11 cellular contexts compared by ENCODE assay signal in genomic region chr14:76056128-76056527, GRCh38.
DNase-seq lines count a peak whose midpoint lies in the region; ATAC-seq and TF ChIP-seq lines count a peak whose summit lies in the region.
"Had no signal": no experiment of that assay in that cellular context is flagged by ENCODE, and none has a peak within 500 bp of the region (broad histone marks: within the 10 kb centered on the region; RNA-seq: fewer than 3 reads in every experiment).

No MANE protein-coding gene starts in this region.

- H3K4me1 Mint-ChIP-seq in activated T-helper 1 cell treated with anti-CD3 and anti-CD28 coated beads, Interleukin-12 subunit alpha, Interleukin-12 subunit beta, Interleukin-2, Interleukin-4 antibody, amounts not matched to agents 30 ng/mL and 10 ng/mL and 1 ng/mL, durations not matched to agents 14 hours and 24 hours and 36 hours (ENCODE audit: low read depth) = no peaks in the 10 kb centered on the region

- H4K20me1 ChIP-seq in HCT116 (ENCODE audit: insufficient read depth) = no peaks in the 10 kb centered on the region
- no peaks in the 10 kb centered on the region for H4K20me1 ChIP-seq in SK-N-SH (ENCODE audit: insufficient read depth)

- no peak overlapping the region for H2AFZ ChIP-seq in HCT116 (ENCODE audit: low read depth, low read length, poor library complexity, severe bottlenecking)
- no peak overlapping the region for H2AFZ ChIP-seq in SK-N-SH (ENCODE audit: low read depth)

- no peaks in the 10 kb centered on the region for H3K36me3 Mint-ChIP-seq in activated T-helper 1 cell treated with anti-CD3 and anti-CD28 coated beads, Interleukin-12 subunit alpha, Interleukin-12 subunit beta, Interleukin-2, Interleukin-4 antibody, amounts not matched to agents 30 ng/mL and 10 ng/mL and 1 ng/mL, durations not matched to agents 14 hours and 24 hours and 36 hours (ENCODE audit: low read depth)

- ATAC-seq in HCT116 (peak; percentile 83), GM18861 (IDR thresholded peaks at IDR 0.05; ENCODE audit: unreplicated experiment) (no peak)

- no peak overlapping the region for H3K4me2 ChIP-seq in HCT116 (ENCODE audit: low read length)
- no peak overlapping the region for H3K4me2 ChIP-seq in SK-N-SH

- no peak overlapping the region for H3K27ac ChIP-seq in HCT116 (ENCODE audit: low read depth, low read length)
- H3K27ac ChIP-seq in SK-N-SH (ENCODE audit: low read depth in 2 of 2, low read length in 1 of 2) = no peak overlapping the region
- no peak overlapping the region for H3K27ac ChIP-seq in esophagus squamous epithelium
- no peak overlapping the region for H3K27ac ChIP-seq in tibial artery

- H3K36me3 ChIP-seq in BE2C = no peaks in the 10 kb centered on the region
- H3K36me3 ChIP-seq in HCT116 (ENCODE audit: control insufficient read depth in 1 of 2, insufficient read depth in 2 of 2, low read length in 2 of 2) = peaks cover 0 to 3% of the 10 kb centered on the region in 2 experiments; a peak in 1 of 4 replicates
- H3K36me3 ChIP-seq in SK-N-SH (replicated peaks in 1 of 2; ENCODE audit: control insufficient read depth in 1 of 2, insufficient read depth in 2 of 2, low read length in 1 of 2) = peaks cover 5 to 14% of the 10 kb centered on the region in 2 experiments
- H3K36me3 ChIP-seq in esophagus squamous epithelium = peaks cover 0 to 26% (median 0%) of the 10 kb centered on the region in 3 donors
- peaks cover 17 to 41% (median 24%) of the 10 kb centered on the region in 3 donors for H3K36me3 ChIP-seq in tibial artery

- intact Hi-C loops in HCT116 (cut with micrococcal nuclease) (no loop called here), esophagus squamous epithelium (cut with DNase I) (loop anchor here (10.0 kb wide), 1 partner anchor 329 kb away; no protein-coding TSS in a partner anchor), tibial artery (cut with DNase I; ENCODE audit: low total_unique reads) (loop anchor here (10.0 kb wide), 2 partner anchors 329 to 351 kb away; no protein-coding TSS in a partner anchor)
- intact Hi-C loops in activated T-helper 1 cell treated with anti-CD3 and anti-CD28 coated beads, Interleukin-12 subunit alpha, Interleukin-12 subunit beta, Interleukin-2, Interleukin-4 antibody, amounts not matched to agents 30 ng/mL and 10 ng/mL and 1 ng/mL, durations not matched to agents 14 hours and 24 hours and 36 hours (cut with micrococcal nuclease) = no loop called here

- H3K27me3 Mint-ChIP-seq in activated T-helper 1 cell treated with anti-CD3 and anti-CD28 coated beads, Interleukin-12 subunit alpha, Interleukin-12 subunit beta, Interleukin-2, Interleukin-4 antibody, amounts not matched to agents 30 ng/mL and 10 ng/mL and 1 ng/mL, durations not matched to agents 14 hours and 24 hours and 36 hours (ENCODE audit: insufficient read depth) = no peaks in the 10 kb centered on the region

- CTCF ChIA-PET in HCT116 (lab: Charles Lee) = interaction anchor here (1.4 to 2.1 kb wide), 3 partner anchors 70 to 347 kb away, joined by 3 to 7 read pairs (median 4); partner anchors contain the start of gene IFT43
- CTCF ChIA-PET in SK-N-SH (lab: Yijun Ruan, JAX) = interaction anchor here (1.0 to 3.1 kb wide), 9 partner anchors 9 to 589 kb away, joined by 3 to 10 read pairs (median 4); no protein-coding TSS in a partner anchor

- H3K9me3 Mint-ChIP-seq in activated T-helper 1 cell treated with anti-CD3 and anti-CD28 coated beads, Interleukin-12 subunit alpha, Interleukin-12 subunit beta, Interleukin-2, Interleukin-4 antibody, amounts not matched to agents 30 ng/mL and 10 ng/mL and 1 ng/mL, durations not matched to agents 14 hours and 24 hours and 36 hours = no peaks in the 10 kb centered on the region

- no peak for TF ChIP-seq EP300 in SK-N-SH (IDR thresholded peaks at IDR 0.05; ENCODE audit: borderline replicate concordance in 1 of 2, low read depth in 1 of 2, low read length in 1 of 2)

- H3K27ac Mint-ChIP-seq in activated T-helper 1 cell treated with anti-CD3 and anti-CD28 coated beads, Interleukin-12 subunit alpha, Interleukin-12 subunit beta, Interleukin-2, Interleukin-4 antibody, amounts not matched to agents 30 ng/mL and 10 ng/mL and 1 ng/mL, durations not matched to agents 14 hours and 24 hours and 36 hours = no peak overlapping the region

- H3K9ac ChIP-seq in HCT116 (ENCODE audit: low read length) (no peak overlapping the region), SK-N-SH (no peak overlapping the region)

- H3K4me1 ChIP-seq in BE2C (peaks cover 8% of the 10 kb centered on the region; the same call in 1 of the 2 replicates), HCT116 (ENCODE audit: control insufficient read depth in 1 of 2, insufficient read depth in 2 of 2, low read length in 2 of 2) (no peaks in the 10 kb centered on the region), SK-N-SH (ENCODE audit: control insufficient read depth in 1 of 2, insufficient read depth in 2 of 2, low read depth in 1 of 2, low read length in 1 of 2) (peaks cover 0 to 11% of the 10 kb centered on the region in 2 experiments; a peak in 2 of 4 replicates), esophagus squamous epithelium (no peaks in the 10 kb centered on the region), tibial artery (no peaks in the 10 kb centered on the region)

- RAD21 ChIA-PET in HCT116 (lab: Charles Lee; ENCODE audit: low non-redundant PET in 1 of 2, low total read pairs in 2 of 2, uncharacterized antibody in 2 of 2, unreplicated experiment in 2 of 2) = interaction anchor here in 1 of 2 experiments (0.5 kb wide), 1 partner anchor 125 kb away, joined by 3 read pairs; no protein-coding TSS in a partner anchor

- TF ChIP-seq CTCF in BE2C (IDR thresholded peaks at IDR 0.05; ENCODE audit: low read depth, low read length) (peak; percentile 57), HCT116 (IDR thresholded peaks at IDR 0.05 in 2 of 3, conservative IDR thresholded peaks at IDR 0.05 in 1 of 3; ENCODE audit: borderline replicate concordance in 1 of 3, insufficient read depth in 1 of 3, low read depth in 2 of 3, low read length in 2 of 3) (peak; percentile 27 to 67 (median 56); a peak in 4 of 6 replicates), SK-N-SH (IDR thresholded peaks at IDR 0.05) (peak; percentile 39; the same call in 1 of the 2 replicates), esophagus squamous epithelium (IDR thresholded peaks at IDR 0.05) (no peak), tibial artery (IDR thresholded peaks at IDR 0.05) (no peak)

- H3K27me3 ChIP-seq in BE2C = no peaks in the 10 kb centered on the region
- no peaks in the 10 kb centered on the region for H3K27me3 ChIP-seq in HCT116 (ENCODE audit: insufficient read depth, low read length)
- no peaks in the 10 kb centered on the region for H3K27me3 ChIP-seq in SK-N-SH (ENCODE audit: insufficient read depth)
- no peaks in the 10 kb centered on the region for H3K27me3 ChIP-seq in esophagus squamous epithelium
- no peaks in the 10 kb centered on the region for H3K27me3 ChIP-seq in tibial artery

- no peaks in the 10 kb centered on the region for H3K79me2 ChIP-seq in HCT116 (ENCODE audit: insufficient read depth, low read length)
- H3K79me2 ChIP-seq in SK-N-SH (ENCODE audit: insufficient read depth) = no peaks in the 10 kb centered on the region

- POLR2A ChIA-PET in HCT116 (lab: Charles Lee) = no interaction called here
- POLR2A ChIA-PET in SK-N-SH (lab: Yijun Ruan, JAX) = no interaction called here

- BruUV-seq in HCT116 (replicated peaks; lab: Mats Ljungman, UMichigan) = no TSS peak

- DNase-seq in BE2C (no peak), HCT116 (ENCODE audit: low read depth, low spot score) (no peak), SK-N-SH (no peak), iPS DF 4.7 (ENCODE audit: extremely low read depth, low spot score) (peak; percentile 28), esophagus squamous epithelium (lab: John Stamatoyannopoulos, UW) (no peak), tibial artery (no peak)
- no peak for DNase-seq in activated T-helper 1 cell treated with anti-CD3 and anti-CD28 coated beads, Interleukin-12 subunit alpha, Interleukin-12 subunit beta, Interleukin-2, Interleukin-4 antibody, amounts not matched to agents 30 ng/mL and 10 ng/mL and 1 ng/mL, durations not matched to agents 14 hours and 24 hours and 36 hours (ENCODE audit: low spot score)
- DNase-seq: activated CD4-positive, alpha-beta T cell treated with anti-CD3 and anti-CD28 coated beads for 4 hours; midbrain; NCI-H2081 had no signal

- no peak overlapping the region for H3K4me3 Mint-ChIP-seq in activated T-helper 1 cell treated with anti-CD3 and anti-CD28 coated beads, Interleukin-12 subunit alpha, Interleukin-12 subunit beta, Interleukin-2, Interleukin-4 antibody, amounts not matched to agents 30 ng/mL and 10 ng/mL and 1 ng/mL, durations not matched to agents 14 hours and 24 hours and 36 hours

- no peaks in the 10 kb centered on the region for H3K9me3 ChIP-seq in BE2C
- H3K9me3 ChIP-seq in HCT116 (ENCODE audit: control insufficient read depth in 1 of 2, insufficient read depth in 1 of 2, low read depth in 1 of 2, low read length in 2 of 2) = no peaks in the 10 kb centered on the region
- no peaks in the 10 kb centered on the region for H3K9me3 ChIP-seq in SK-N-SH
- no peaks in the 10 kb centered on the region for H3K9me3 ChIP-seq in esophagus squamous epithelium
- H3K9me3 ChIP-seq in tibial artery = no peaks in the 10 kb centered on the region

- peak; percentile 25; the same call in 1 of the 2 replicates for TF ChIP-seq RAD21 in HCT116 (IDR thresholded peaks at IDR 0.05; ENCODE audit: low read depth)
- TF ChIP-seq RAD21 in SK-N-SH (IDR thresholded peaks at IDR 0.05; ENCODE audit: low read length) = no peak

- 94% methylated on average over 8 of the region's 8 CpGs for WGBS in SK-N-SH (ENCODE audit: low lambda C conversion rate)
- 83 to 94% methylated on average over 7 to 8 of the region's 8 CpGs for WGBS in esophagus squamous epithelium, 2 donors

- no peaks in the 10 kb centered on the region for H3F3A ChIP-seq in SK-N-SH (replicated peaks; ENCODE audit: insufficient read depth)

- TF ChIP-seq POLR2A in HCT116 (IDR thresholded peaks at IDR 0.05; ENCODE audit: borderline replicate concordance, extremely low read depth, insufficient read depth, insufficient read length) (no peak), esophagus squamous epithelium (IDR thresholded peaks at IDR 0.05) (no peak)

- H3K9me2 ChIP-seq in HCT116 (ENCODE audit: insufficient read depth) = no peaks in the 10 kb centered on the region
- no peaks in the 10 kb centered on the region for H3K9me2 ChIP-seq in SK-N-SH

- H3K4me3 ChIP-seq in BE2C (ENCODE audit: low read depth, low read length) = no peak overlapping the region
- no peak overlapping the region for H3K4me3 ChIP-seq in HCT116 (replicated peaks in 1 of 2; ENCODE audit: low read depth in 1 of 2, low read length in 2 of 2)
- no peak overlapping the region for H3K4me3 ChIP-seq in SK-N-SH (ENCODE audit: low read depth in 2 of 2, low read length in 1 of 2)
- H3K4me3 ChIP-seq in esophagus squamous epithelium = no peak overlapping the region
- no peak overlapping the region for H3K4me3 ChIP-seq in tibial artery

TF ChIP-seq in HCT116, 20 proteins besides CTCF, POLR2A, EP300 and RAD21 (continues in another document):
- TF ChIP-seq FOSL1 (IDR thresholded peaks at IDR 0.05; ENCODE audit: low read depth) = no peak
- TF ChIP-seq POLR2AphosphoS5 (IDR thresholded peaks at IDR 0.05; ENCODE audit: low read depth, low read length) = no peak
- no peak for TF ChIP-seq ZFX (IDR thresholded peaks at IDR 0.05)

TF ChIP-seq in SK-N-SH, 30 proteins besides CTCF, POLR2A, EP300 and RAD21 (continues in another document):
- no peak for TF ChIP-seq RCOR1 (IDR thresholded peaks at IDR 0.05; ENCODE audit: low read length)
- no peak for TF ChIP-seq CHD2 (IDR thresholded peaks at IDR 0.05; ENCODE audit: low read length, partially characterized antibody)
- no peak for TF ChIP-seq MXI1 (IDR thresholded peaks at IDR 0.05; ENCODE audit: low read depth, low read length)

Comparison
In these comparisons a context has a peak if more than half of its experiments do, and no peak if none do; other contexts are left out.
1. CTCF ChIP-seq: peak in BE2C (single experiment), HCT116 (3 of 3) and SK-N-SH (single experiment); none in esophagus squamous epithelium (0 of 6) and tibial artery (0 of 2).
2. intact Hi-C loops: an anchor here in esophagus squamous epithelium (10.0 kb wide) and tibial artery (10.0 kb wide); none called in HCT116 and activated T-helper 1 cell treated with anti-CD3 and anti-CD28 coated beads, Interleukin-12 subunit alpha, Interleukin-12 subunit beta, Interleukin-2, Interleukin-4 antibody, amounts not matched to agents 30 ng/mL and 10 ng/mL and 1 ng/mL, durations not matched to agents 14 hours and 24 hours and 36 hours.